2 cellular contexts compared by ENCODE assay signal in genomic region chr17:4641297-4642195, GRCh38.
A peak's percentile ranks its signal among the peaks of the same experiment; 100 is the strongest.
TF ChIP-seq lines count a peak whose summit lies in the region.

Gene ALOX15 (minus strand): TSS chr17:4641678. CDS start chr17:4641651, 27 bp downstream.

TF ChIP-seq in HEK293, 187 proteins besides CTCF, POLR2A, EP300 and RAD21 (continued from another document):
- TF ChIP-seq, protein P1, sequence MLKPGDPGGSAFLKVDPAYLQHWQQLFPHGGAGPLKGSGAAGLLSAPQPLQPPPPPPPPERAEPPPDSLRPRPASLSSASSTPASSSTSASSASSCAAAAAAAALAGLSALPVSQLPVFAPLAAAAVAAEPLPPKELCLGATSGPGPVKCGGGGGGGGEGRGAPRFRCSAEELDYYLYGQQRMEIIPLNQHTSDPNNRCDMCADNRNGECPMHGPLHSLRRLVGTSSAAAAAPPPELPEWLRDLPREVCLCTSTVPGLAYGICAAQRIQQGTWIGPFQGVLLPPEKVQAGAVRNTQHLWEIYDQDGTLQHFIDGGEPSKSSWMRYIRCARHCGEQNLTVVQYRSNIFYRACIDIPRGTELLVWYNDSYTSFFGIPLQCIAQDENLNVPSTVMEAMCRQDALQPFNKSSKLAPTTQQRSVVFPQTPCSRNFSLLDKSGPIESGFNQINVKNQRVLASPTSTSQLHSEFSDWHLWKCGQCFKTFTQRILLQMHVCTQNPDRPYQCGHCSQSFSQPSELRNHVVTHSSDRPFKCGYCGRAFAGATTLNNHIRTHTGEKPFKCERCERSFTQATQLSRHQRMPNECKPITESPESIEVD (tag by site-specific recombination; IDR thresholded peaks at IDR 0.05): no peak
- no peak for TF ChIP-seq ZNF623 (tag by site-specific recombination; IDR thresholded peaks at IDR 0.05)
- TF ChIP-seq ZNF174 (tag by site-specific recombination; IDR thresholded peaks at IDR 0.05): no peak
- no peak for TF ChIP-seq ZNF629 (tag by site-specific recombination; IDR thresholded peaks at IDR 0.05)
- TF ChIP-seq ZNF335 (tag by site-specific recombination; conservative IDR thresholded peaks at IDR 0.05): peak; percentile 33; the same call in 1 of the 2 replicates
- TF ChIP-seq, protein P2, sequence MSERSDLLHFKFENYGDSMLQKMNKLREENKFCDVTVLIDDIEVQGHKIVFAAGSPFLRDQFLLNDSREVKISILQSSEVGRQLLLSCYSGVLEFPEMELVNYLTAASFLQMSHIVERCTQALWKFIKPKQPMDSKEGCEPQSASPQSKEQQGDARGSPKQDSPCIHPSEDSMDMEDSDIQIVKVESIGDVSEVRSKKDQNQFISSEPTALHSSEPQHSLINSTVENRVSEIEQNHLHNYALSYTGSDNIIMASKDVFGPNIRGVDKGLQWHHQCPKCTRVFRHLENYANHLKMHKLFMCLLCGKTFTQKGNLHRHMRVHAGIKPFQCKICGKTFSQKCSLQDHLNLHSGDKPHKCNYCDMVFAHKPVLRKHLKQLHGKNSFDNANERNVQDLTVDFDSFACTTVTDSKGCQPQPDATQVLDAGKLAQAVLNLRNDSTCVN (tag by site-specific recombination; optimal IDR thresholded peaks at IDR 0.05): peak; percentile 21

TF ChIP-seq in neural cell, 6 proteins besides CTCF, POLR2A, EP300 and RAD21 (continued from another document):
- TF ChIP-seq, protein P3, sequence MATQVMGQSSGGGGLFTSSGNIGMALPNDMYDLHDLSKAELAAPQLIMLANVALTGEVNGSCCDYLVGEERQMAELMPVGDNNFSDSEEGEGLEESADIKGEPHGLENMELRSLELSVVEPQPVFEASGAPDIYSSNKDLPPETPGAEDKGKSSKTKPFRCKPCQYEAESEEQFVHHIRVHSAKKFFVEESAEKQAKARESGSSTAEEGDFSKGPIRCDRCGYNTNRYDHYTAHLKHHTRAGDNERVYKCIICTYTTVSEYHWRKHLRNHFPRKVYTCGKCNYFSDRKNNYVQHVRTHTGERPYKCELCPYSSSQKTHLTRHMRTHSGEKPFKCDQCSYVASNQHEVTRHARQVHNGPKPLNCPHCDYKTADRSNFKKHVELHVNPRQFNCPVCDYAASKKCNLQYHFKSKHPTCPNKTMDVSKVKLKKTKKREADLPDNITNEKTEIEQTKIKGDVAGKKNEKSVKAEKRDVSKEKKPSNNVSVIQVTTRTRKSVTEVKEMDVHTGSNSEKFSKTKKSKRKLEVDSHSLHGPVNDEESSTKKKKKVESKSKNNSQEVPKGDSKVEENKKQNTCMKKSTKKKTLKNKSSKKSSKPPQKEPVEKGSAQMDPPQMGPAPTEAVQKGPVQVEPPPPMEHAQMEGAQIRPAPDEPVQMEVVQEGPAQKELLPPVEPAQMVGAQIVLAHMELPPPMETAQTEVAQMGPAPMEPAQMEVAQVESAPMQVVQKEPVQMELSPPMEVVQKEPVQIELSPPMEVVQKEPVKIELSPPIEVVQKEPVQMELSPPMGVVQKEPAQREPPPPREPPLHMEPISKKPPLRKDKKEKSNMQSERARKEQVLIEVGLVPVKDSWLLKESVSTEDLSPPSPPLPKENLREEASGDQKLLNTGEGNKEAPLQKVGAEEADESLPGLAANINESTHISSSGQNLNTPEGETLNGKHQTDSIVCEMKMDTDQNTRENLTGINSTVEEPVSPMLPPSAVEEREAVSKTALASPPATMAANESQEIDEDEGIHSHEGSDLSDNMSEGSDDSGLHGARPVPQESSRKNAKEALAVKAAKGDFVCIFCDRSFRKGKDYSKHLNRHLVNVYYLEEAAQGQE (IDR thresholded peaks at IDR 0.05; ENCODE audit: borderline replicate concordance): no peak
- TF ChIP-seq MXI1 (conservative IDR thresholded peaks at IDR 0.05; ENCODE audit: poor library complexity, severe bottlenecking): no peak
- TF ChIP-seq EZH2 (IDR thresholded peaks at IDR 0.05; ENCODE audit: borderline replicate concordance, insufficient read depth, low read length, poor library complexity, severe bottlenecking): no peak
- TF ChIP-seq TAF1 (IDR thresholded peaks at IDR 0.05; ENCODE audit: low read depth): no peak
